7 cellular contexts compared by ENCODE assay signal in genomic region chr1:15846056-15846455, GRCh38. TPM values are rescaled to one million over a fixed set of nuclear protein-coding genes. Genes with fewer than 3 reads are reported as not detected.
A peak's percentile ranks its signal among the peaks of the same experiment; 100 is the strongest.
DNase-seq lines count a peak whose midpoint lies in the region; ATAC-seq, FAIRE-seq and TF ChIP-seq lines count a peak whose summit lies in the region.
"Not testable (repeated sequence)": the region's sequence is repeated elsewhere in the genome, so short reads cannot be mapped to it uniquely, and the experiment has no call there.

No MANE protein-coding gene starts in this region.

- H3K9me3 Mint-ChIP-seq in CD4-positive, alpha-beta memory T cell; T-cell; activated CD8-positive, alpha-beta memory T cell treated with anti-CD3 and anti-CD28 coated beads, Interleukin-2, amount 10 ng/mL, durations not matched to agents 7 days and 5 days (ENCODE audit: low read depth); activated naive CD8-positive, alpha-beta T cell treated with anti-CD3 and anti-CD28 coated beads, Interleukin-2, amount 50 U/mL, for 24 hours; osteocyte (ENCODE audit: unreplicated experiment): not testable (repeated sequence)

- H3K36me3 Mint-ChIP-seq in CD4-positive, alpha-beta memory T cell, result peaks cover 0 to 15% of the 10 kb centered on the region in 2 donors
- H3K36me3 Mint-ChIP-seq in T-cell; activated CD8-positive, alpha-beta memory T cell treated with anti-CD3 and anti-CD28 coated beads, Interleukin-2, amount 10 ng/mL, durations not matched to agents 7 days and 5 days; activated naive CD8-positive, alpha-beta T cell treated with anti-CD3 and anti-CD28 coated beads, Interleukin-2, amount 50 U/mL, for 24 hours (ENCODE audit: low read depth); osteocyte (ENCODE audit: unreplicated experiment): not testable (repeated sequence)

- H3K27ac Mint-ChIP-seq in CD4-positive, alpha-beta memory T cell, result peak overlapping the region in 6 of 7 donors; percentile 52 to 97 (median 82)
- H3K27ac Mint-ChIP-seq in T-cell, result peak overlapping the region in 1 of 2 donors; percentile 74
- peak overlapping the region; percentile 43 for H3K27ac Mint-ChIP-seq in activated CD8-positive, alpha-beta memory T cell treated with anti-CD3 and anti-CD28 coated beads, Interleukin-2, amount 10 ng/mL, durations not matched to agents 7 days and 5 days
- not testable (repeated sequence) for H3K27ac Mint-ChIP-seq in activated naive CD8-positive, alpha-beta T cell treated with anti-CD3 and anti-CD28 coated beads, Interleukin-2, amount 50 U/mL, for 24 hours; osteocyte (ENCODE audit: unreplicated experiment)

- intact Hi-C loops in CD4-positive, alpha-beta memory T cell (cut with micrococcal nuclease), result loop anchor here (5.0 kb wide), 2 partner anchors 361 to 1206 kb away; partner anchors contain the start of gene SDHB
- intact Hi-C loops in HepG2 (cut with micrococcal nuclease; ENCODE audit: unreplicated experiment), result loop anchor here (5.0 kb wide), 2 partner anchors 41 to 44 kb away; no protein-coding TSS in a partner anchor

- not testable (repeated sequence) for H3K9me3 ChIP-seq in CD4-positive, alpha-beta memory T cell (ENCODE audit: control insufficient read depth in 1 of 2, low read length in 2 of 2); HepG2 (ENCODE audit: low read length)

- H3K4me1 Mint-ChIP-seq in CD4-positive, alpha-beta memory T cell, result peaks cover 16 to 48% (median 27%) of the 10 kb centered on the region in 4 donors
- H3K4me1 Mint-ChIP-seq in T-cell (peaks cover 37 to 47% (median 42%) of the 10 kb centered on the region in 3 donors), osteocyte (ENCODE audit: unreplicated experiment) (peaks cover 26% of the 10 kb centered on the region)
- peaks cover 30% of the 10 kb centered on the region for H3K4me1 Mint-ChIP-seq in activated CD8-positive, alpha-beta memory T cell treated with anti-CD3 and anti-CD28 coated beads, Interleukin-2, amount 10 ng/mL, durations not matched to agents 7 days and 5 days
- H3K4me1 Mint-ChIP-seq in activated naive CD8-positive, alpha-beta T cell treated with anti-CD3 and anti-CD28 coated beads, Interleukin-2, amount 50 U/mL, for 24 hours, result peaks cover 41% of the 10 kb centered on the region

- not testable (repeated sequence) for H2AFZ ChIP-seq in KMS-11 (ENCODE audit: low read depth); HepG2 (ENCODE audit: low read length)

- H3K36me3 ChIP-seq in CD4-positive, alpha-beta memory T cell (ENCODE audit: insufficient read depth, low read length); KMS-11 (ENCODE audit: insufficient read depth); HepG2 (replicated peaks in 1 of 2; ENCODE audit: control insufficient read depth in 1 of 2, insufficient read depth in 2 of 2, low read length in 2 of 2): not testable (repeated sequence)

- DNase-seq in CD4-positive, alpha-beta memory T cell; T-cell; activated CD8-positive, alpha-beta memory T cell treated with anti-CD3 and anti-CD28 coated beads, Interleukin-2, amount 10 ng/mL, durations not matched to agents 7 days and 5 days; activated naive CD8-positive, alpha-beta T cell treated with anti-CD3 and anti-CD28 coated beads, Interleukin-2, amount 50 U/mL, for 24 hours; HepG2 (ENCODE audit: low spot score); osteocyte (ENCODE audit: extremely low spot score, unreplicated experiment): not testable (repeated sequence)

- peak overlapping the region; percentile 10 to 96 (median 74) for H3K4me3 Mint-ChIP-seq in CD4-positive, alpha-beta memory T cell
- H3K4me3 Mint-ChIP-seq in T-cell (peak overlapping the region; percentile 91 to 97 (median 91)), osteocyte (ENCODE audit: unreplicated experiment) (peak overlapping the region; percentile 44)
- peak overlapping the region; percentile 86 for H3K4me3 Mint-ChIP-seq in activated CD8-positive, alpha-beta memory T cell treated with anti-CD3 and anti-CD28 coated beads, Interleukin-2, amount 10 ng/mL, durations not matched to agents 7 days and 5 days
- peak overlapping the region; percentile 88 for H3K4me3 Mint-ChIP-seq in activated naive CD8-positive, alpha-beta T cell treated with anti-CD3 and anti-CD28 coated beads, Interleukin-2, amount 50 U/mL, for 24 hours

- not testable (repeated sequence) for H4K20me1 ChIP-seq in KMS-11 (ENCODE audit: insufficient read depth); HepG2 (ENCODE audit: insufficient read depth, low read length)

- not testable (repeated sequence) for H3K27ac ChIP-seq in CD4-positive, alpha-beta memory T cell (ENCODE audit: low read depth, low read length); KMS-11
- H3K27ac ChIP-seq in HepG2 (ENCODE audit: extremely low read length, insufficient read depth, low read length), result peak overlapping the region; percentile 99

- H3K4me1 ChIP-seq in CD4-positive, alpha-beta memory T cell (ENCODE audit: insufficient read depth, low read length), result peaks cover 40% of the 10 kb centered on the region
- H3K4me1 ChIP-seq in KMS-11 (ENCODE audit: low read depth, poor library complexity, severe bottlenecking) (peaks cover 34% of the 10 kb centered on the region), HepG2 (ENCODE audit: insufficient read depth, low read length) (peaks cover 46% of the 10 kb centered on the region)

- WGBS in HepG2 (ENCODE audit: low lambda C conversion rate), result 97% methylated on average over 11 of the region's 11 CpGs

- POLR2A ChIA-PET in CD4-positive, alpha-beta memory T cell (lab: Charles Lee; ENCODE audit: partially characterized antibody), result interaction anchor here (4.9 to 12.1 kb wide), 2 partner anchors 11 to 130 kb away, joined by 26 to 510 read pairs; partner anchors contain the start of gene ZBTB17
- POLR2A ChIA-PET in T-cell (lab: Charles Lee), result interaction anchor here (0.6 to 4.1 kb wide), 2 partner anchors 12 to 31 kb away, joined by 3 to 85 read pairs; no protein-coding TSS in a partner anchor
- POLR2A ChIA-PET in HepG2 (lab: Yijun Ruan, JAX), result interaction anchor here (1.7 to 10.4 kb wide), 3 partner anchors 9 to 130 kb away, joined by 6 to 208 read pairs (median 64); partner anchors contain the start of gene ZBTB17

- not testable (repeated sequence) for TF ChIP-seq CTCF in KMS-11 (conservative IDR thresholded peaks at IDR 0.05; ENCODE audit: low read depth, low read length); HepG2 (CRISPR knock-in tag; IDR thresholded peaks at IDR 0.05); osteocyte (IDR thresholded peaks at IDR 0.05)

- H3K27me3 ChIP-seq in CD4-positive, alpha-beta memory T cell (ENCODE audit: insufficient read depth, low read length); KMS-11 (ENCODE audit: insufficient read depth, low read depth); HepG2 (ENCODE audit: control insufficient read depth in 1 of 2, insufficient read depth in 2 of 2, low read length in 2 of 2): not testable (repeated sequence)

- TF ChIP-seq EP300 in HepG2 (IDR thresholded peaks at IDR 0.05; ENCODE audit: low read depth in 2 of 2, low read length in 2 of 2); HepG2 (CRISPR knock-in tag; IDR thresholded peaks at IDR 0.05; ENCODE audit: borderline replicate concordance): not testable (repeated sequence)

- ATAC-seq in T-cell (replicated peaks in 1 of 4); activated CD8-positive, alpha-beta memory T cell treated with anti-CD3 and anti-CD28 coated beads, Interleukin-2, amount 10 ng/mL, durations not matched to agents 7 days and 5 days; activated naive CD8-positive, alpha-beta T cell treated with anti-CD3 and anti-CD28 coated beads, Interleukin-2, amount 50 U/mL, for 24 hours; HepG2: not testable (repeated sequence)

- H3K4me3 ChIP-seq in CD4-positive, alpha-beta memory T cell (ENCODE audit: low read length in 2 of 2); KMS-11 (IDR thresholded peaks at IDR 0.05; ENCODE audit: insufficient read depth, low read depth, low read length): not testable (repeated sequence)
- peak overlapping the region in 1 of 3 experiments; percentile 98; a peak in 1 of 6 replicates for H3K4me3 ChIP-seq in HepG2 (replicated peaks in 1 of 3; ENCODE audit: insufficient read depth in 1 of 3, low read depth in 2 of 3, low read length in 3 of 3)

- not testable (repeated sequence) for TF ChIP-seq RAD21 in HepG2 (CRISPR knock-in tag; IDR thresholded peaks at IDR 0.05)

- TF ChIP-seq POLR2A in HepG2 (IDR thresholded peaks at IDR 0.05; ENCODE audit: insufficient read depth in 1 of 2, low read depth in 2 of 2, low read length in 2 of 2), result not testable (repeated sequence)

- H3K79me2 ChIP-seq in KMS-11 (ENCODE audit: insufficient read depth, low read depth), result peaks cover 38% of the 10 kb centered on the region
- H3K79me2 ChIP-seq in HepG2 (ENCODE audit: insufficient read depth, low read length), result peaks cover 43% of the 10 kb centered on the region

- CTCF ChIA-PET in CD4-positive, alpha-beta memory T cell (lab: Charles Lee; ENCODE audit: partially characterized antibody), result interaction anchor here (2.8 to 2.9 kb wide), 3 partner anchors 9 to 30 kb away, joined by 10 to 18 read pairs (median 14); no protein-coding TSS in a partner anchor
- CTCF ChIA-PET in T-cell (lab: Charles Lee), result interaction anchor here in 1 of 2 donors (0.7 kb wide), 1 partner anchor 36 kb away, joined by 6 read pairs; no protein-coding TSS in a partner anchor
- CTCF ChIA-PET in activated CD8-positive, alpha-beta memory T cell treated with anti-CD3 and anti-CD28 coated beads, Interleukin-2, amount 10 ng/mL, durations not matched to agents 7 days and 5 days (lab: Charles Lee), result interaction anchor here (4.9 to 5.0 kb wide), 2 partner anchors 9 to 13 kb away, joined by 35 to 45 read pairs; no protein-coding TSS in a partner anchor
- CTCF ChIA-PET in HepG2 (lab: Yijun Ruan, JAX; ENCODE audit: low intra/inter-chr PET ratio, low total read pairs), result not testable (repeated sequence)

- H3K4me2 ChIP-seq in KMS-11, result peak overlapping the region; percentile 94; the same call in 1 of the 2 replicates
- H3K4me2 ChIP-seq in HepG2 (ENCODE audit: low read depth, low read length), result peak overlapping the region; percentile 86

- H3K9ac ChIP-seq in KMS-11; HepG2 (ENCODE audit: insufficient read depth, low read depth, low read length): not testable (repeated sequence)

- not testable (repeated sequence) for BruUV-seq in HepG2 (replicated peaks; lab: Mats Ljungman, UMichigan)

- H3K27me3 Mint-ChIP-seq in CD4-positive, alpha-beta memory T cell; T-cell; activated CD8-positive, alpha-beta memory T cell treated with anti-CD3 and anti-CD28 coated beads, Interleukin-2, amount 10 ng/mL, durations not matched to agents 7 days and 5 days; activated naive CD8-positive, alpha-beta T cell treated with anti-CD3 and anti-CD28 coated beads, Interleukin-2, amount 50 U/mL, for 24 hours; osteocyte (ENCODE audit: unreplicated experiment): not testable (repeated sequence)

- in situ Hi-C loops in HepG2 (cut with HindIII; ENCODE audit: extremely low pct_ligation_motif_present, low pct_unique_long_range_greater_than_20kb), result not testable (repeated sequence)

- not testable (repeated sequence) for FAIRE-seq in HepG2 (lab: Jason Lieb, UNC)

RNA-seq across cellular contexts. Expression of gene SPEN, which starts 1.5 kb away (rescaled TPM):
- total RNA-seq in CD4-positive, alpha-beta memory T cell, result 10 to 100 TPM; 80.8 to 87.8 TPM
- 10 to 100 TPM in 1 of 2 donors, 1 to 10 TPM in 1; 2.4 to 44.0 TPM for polyA plus RNA-seq in CD4-positive, alpha-beta memory T cell
- 10 to 100 TPM; 69.9 to 81.1 (median 72.1) TPM for total RNA-seq in T-cell
- 10 to 100 TPM; 74.6 to 75.5 TPM for total RNA-seq in activated CD8-positive, alpha-beta memory T cell treated with anti-CD3 and anti-CD28 coated beads, Interleukin-2, amount 10 ng/mL, durations not matched to agents 7 days and 5 days
- total RNA-seq in HepG2 (2016; rRNA removed; fragmentation: Illumina TruSeq; extraction: Trizol), result 14.0 and 25.1 TPM in 2 replicates
- 7.7 and 8.8 TPM in 2 replicates for total RNA-seq in HepG2 (2016; cell fraction: cytosol; rRNA removed; fragmentation: Illumina TruSeq; extraction: Trizol; ENCODE audit: low read depth)
- 10.1 and 21.7 TPM in 2 replicates for total RNA-seq in HepG2 (2016; cell fraction: insoluble cytoplasmic fraction; rRNA removed; fragmentation: Illumina TruSeq; extraction: Trizol)
- 9.3 and 12.9 TPM in 2 replicates for total RNA-seq in HepG2 (2016; cell fraction: membrane; rRNA removed; fragmentation: Illumina TruSeq; extraction: Trizol)
- 49.3 and 56.0 TPM in 2 replicates for total RNA-seq in HepG2 (2016; cell fraction: nucleus; rRNA removed; fragmentation: Illumina TruSeq; extraction: Trizol)
- polyA plus RNA-seq in HepG2 (2011; rRNA removed), result 4.8 and 5.0 TPM in 2 replicates
- 2.8 and 3.3 TPM in 2 replicates for polyA plus RNA-seq in HepG2 (2011; cell fraction: cytosol; rRNA removed)
- polyA plus RNA-seq in HepG2 (2011; cell fraction: nucleus; rRNA removed), result 18.8 and 20.8 TPM in 2 replicates
- 21.6 and 23.5 TPM in 2 replicates for polyA plus RNA-seq in HepG2 (2012)
- polyA plus RNA-seq in HepG2 (2016; cell fraction: cytosol; fragmentation: Illumina TruSeq; extraction: Trizol; ENCODE audit: low read depth), result 0.96 and 1.2 TPM in 2 replicates
- 8.1 and 13.9 TPM in 2 replicates for polyA plus RNA-seq in HepG2 (2016; cell fraction: insoluble cytoplasmic fraction; fragmentation: Illumina TruSeq; extraction: Trizol; ENCODE audit: low read depth)
- polyA plus RNA-seq in HepG2 (2016; cell fraction: membrane; fragmentation: Illumina TruSeq; extraction: Trizol; ENCODE audit: low read depth), result 2.4 and 4.4 TPM in 2 replicates
- 82.7 and 94.7 TPM in 2 replicates for polyA plus RNA-seq in HepG2 (2016; cell fraction: nucleus; fragmentation: Illumina TruSeq; extraction: Trizol; ENCODE audit: insufficient read depth, low read depth)
- 26.2 and 39.1 TPM in 2 replicates for polyA minus RNA-seq in HepG2 (2011; rRNA and poly(A)+ RNA removed; ENCODE audit: low replicate concordance)
- 16.2 and 25.1 TPM in 2 replicates for polyA minus RNA-seq in HepG2 (2011; cell fraction: cytosol; rRNA and poly(A)+ RNA removed)
- 33.1 and 35.3 TPM in 2 replicates for polyA minus RNA-seq in HepG2 (2011; cell fraction: nucleus; rRNA and poly(A)+ RNA removed)
- 54.0 and 59.8 TPM in 2 replicates for total RNA-seq in osteocyte

RNA-seq across cellular contexts. Expression of gene UQCRHL, which starts 38.6 kb away (rescaled TPM):
- total RNA-seq in CD4-positive, alpha-beta memory T cell, result 1 to 10 TPM; 1.2 to 1.7 TPM
- polyA plus RNA-seq in CD4-positive, alpha-beta memory T cell, result 1 to 10 TPM in 1 of 2 donors, under 1 TPM in 1; 0.26 to 1.1 TPM
- total RNA-seq in T-cell, result 1 to 10 TPM in 3 of 5 donors, under 1 TPM in 2; 0.68 to 1.3 (median 1.1) TPM
- total RNA-seq in activated CD8-positive, alpha-beta memory T cell treated with anti-CD3 and anti-CD28 coated beads, Interleukin-2, amount 10 ng/mL, durations not matched to agents 7 days and 5 days, result 1 to 10 TPM; 1.6 to 1.8 TPM
- 2.3 and 4.0 TPM in 2 replicates for total RNA-seq in HepG2 (2016; rRNA removed; fragmentation: Illumina TruSeq; extraction: Trizol)
- 1.3 and 1.6 TPM in 2 replicates for total RNA-seq in HepG2 (2016; cell fraction: cytosol; rRNA removed; fragmentation: Illumina TruSeq; extraction: Trizol; ENCODE audit: low read depth)
- 2.3 and 4.1 TPM in 2 replicates for total RNA-seq in HepG2 (2016; cell fraction: insoluble cytoplasmic fraction; rRNA removed; fragmentation: Illumina TruSeq; extraction: Trizol)
- total RNA-seq in HepG2 (2016; cell fraction: membrane; rRNA removed; fragmentation: Illumina TruSeq; extraction: Trizol), result 3.6 and 3.8 TPM in 2 replicates
- total RNA-seq in HepG2 (2016; cell fraction: nucleus; rRNA removed; fragmentation: Illumina TruSeq; extraction: Trizol), result 0.72 and 0.87 TPM in 2 replicates
- polyA plus RNA-seq in HepG2 (2011; rRNA removed), result 1.4 and 1.8 TPM in 2 replicates
- polyA plus RNA-seq in HepG2 (2011; cell fraction: cytosol; rRNA removed), result 1.3 and 2.6 TPM in 2 replicates
- 0.59 and 1.3 TPM in 2 replicates for polyA plus RNA-seq in HepG2 (2011; cell fraction: nucleus; rRNA removed)
- 4.4 and 15.0 TPM in 2 replicates for polyA plus RNA-seq in HepG2 (2012)
- 3.5 and 3.9 TPM in 2 replicates for polyA plus RNA-seq in HepG2 (2016; cell fraction: cytosol; fragmentation: Illumina TruSeq; extraction: Trizol; ENCODE audit: low read depth)
- polyA plus RNA-seq in HepG2 (2016; cell fraction: insoluble cytoplasmic fraction; fragmentation: Illumina TruSeq; extraction: Trizol; ENCODE audit: low read depth), result 6.0 and 6.8 TPM in 2 replicates
- 4.5 and 5.2 TPM in 2 replicates for polyA plus RNA-seq in HepG2 (2016; cell fraction: membrane; fragmentation: Illumina TruSeq; extraction: Trizol; ENCODE audit: low read depth)
- polyA plus RNA-seq in HepG2 (2016; cell fraction: nucleus; fragmentation: Illumina TruSeq; extraction: Trizol; ENCODE audit: insufficient read depth, low read depth), result 1.8 and 2.2 TPM in 2 replicates
- 1.2 TPM in 1 of 2 replicates, not detected in the other for polyA minus RNA-seq in HepG2 (2011; rRNA and poly(A)+ RNA removed; ENCODE audit: low replicate concordance)
- polyA minus RNA-seq in HepG2 (2011; cell fraction: cytosol; rRNA and poly(A)+ RNA removed), result 2.5 and 2.8 TPM in 2 replicates
- polyA minus RNA-seq in HepG2 (2011; cell fraction: nucleus; rRNA and poly(A)+ RNA removed), result 0.64 and 0.87 TPM in 2 replicates
- total RNA-seq in osteocyte, result 1.5 and 1.6 TPM in 2 replicates
